ENCODE assay signal across 31 cellular contexts in the genomic region with DNA sequence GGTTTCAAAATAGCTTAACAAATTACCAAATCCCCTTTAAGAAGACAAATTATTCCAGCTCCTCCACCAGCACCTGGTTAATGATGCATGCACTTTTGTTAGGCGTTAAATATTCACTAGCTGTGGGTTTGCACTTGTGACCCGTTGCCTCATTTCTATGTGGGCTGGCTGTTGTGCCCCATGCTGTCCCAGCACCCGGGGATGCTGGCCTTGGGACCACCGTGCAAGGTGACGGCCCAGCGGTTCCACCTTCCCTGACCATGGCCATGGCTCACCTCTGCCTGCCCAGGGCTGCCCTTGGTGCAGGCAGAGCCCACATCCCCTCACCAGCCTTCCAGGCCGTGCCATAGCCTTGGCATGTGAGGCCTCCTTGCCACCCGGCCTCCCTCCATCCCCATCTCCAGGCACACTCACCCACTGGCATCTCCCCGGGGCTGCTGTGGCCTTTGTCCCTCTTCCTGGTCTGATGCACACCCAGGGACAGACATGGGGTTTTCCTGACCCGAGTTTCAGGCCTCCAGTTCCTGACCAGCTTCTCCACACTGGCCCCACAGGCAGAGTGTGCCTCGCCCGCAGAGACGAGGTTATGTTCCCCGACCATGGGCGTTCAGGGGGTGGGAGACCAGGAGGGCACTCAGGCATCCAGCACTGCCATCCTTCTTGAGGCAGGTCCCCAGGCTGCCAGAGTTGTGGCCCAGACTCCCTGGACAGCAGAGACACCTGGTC. TPM values are rescaled to one million over a fixed set of nuclear protein-coding genes. Genes with fewer than 3 reads are reported as not detected.
A peak's percentile ranks its signal among the peaks of the same experiment; 100 is the strongest.
DNase-seq lines count a peak whose midpoint lies in the region; ATAC-seq and TF ChIP-seq lines count a peak whose summit lies in the region.
"Had no signal": no experiment of that assay in that cellular context is flagged by ENCODE, and none has a peak within 500 bp of the region (broad histone marks: within the 10 kb centered on the region; RNA-seq: fewer than 3 reads in every experiment).

No MANE protein-coding gene starts in this region.

- H3K4me1 Mint-ChIP-seq in natural killer cell treated with Interleukin-12 subunit alpha and Interleukin-12 subunit beta and Interleukin-15 and Interleukin-18, amount 100 ng/mL, for 72 hours (ENCODE audit: low read depth in 2 of 2), result no peaks in the 10 kb centered on the region
- peaks cover 0 to 5% of the 10 kb centered on the region in 2 donors for H3K4me1 Mint-ChIP-seq in natural killer cell
- no peaks in the 10 kb centered on the region for H3K4me1 Mint-ChIP-seq in activated T-helper 1 cell treated with anti-CD3 and anti-CD28 coated beads, Interleukin-12 subunit alpha, Interleukin-12 subunit beta, Interleukin-2, Interleukin-4 antibody, amounts not matched to agents 30 ng/mL and 10 ng/mL and 1 ng/mL, durations not matched to agents 14 hours and 24 hours and 36 hours (ENCODE audit: low read depth)
- H3K4me1 Mint-ChIP-seq: immature natural killer cell had no signal

- peaks cover 0 to 14% (median 0%) of the 10 kb centered on the region in 9 donors for H3K27me3 ChIP-seq in heart left ventricle
- no peaks in the 10 kb centered on the region for H3K27me3 ChIP-seq in aorta (ENCODE audit: control insufficient read depth in 1 of 2, insufficient read depth in 2 of 2, low read length in 1 of 2)

- peaks cover 0 to 12% (median 8%) of the 10 kb centered on the region in 12 donors for H3K4me1 ChIP-seq in heart left ventricle
- H3K4me1 ChIP-seq in mucosa of descending colon (ENCODE audit: low read depth), result no peaks in the 10 kb centered on the region
- H3K4me1 ChIP-seq in aorta (ENCODE audit: control insufficient read depth in 1 of 2, insufficient read depth in 2 of 2, low read length in 2 of 2), result no peaks in the 10 kb centered on the region

- peaks cover 0 to 5% of the 10 kb centered on the region in 2 donors for H3K27me3 Mint-ChIP-seq in natural killer cell treated with Interleukin-12 subunit alpha and Interleukin-12 subunit beta and Interleukin-15 and Interleukin-18, amount 100 ng/mL, for 72 hours
- peaks cover 0 to 4% of the 10 kb centered on the region in 2 donors for H3K27me3 Mint-ChIP-seq in natural killer cell (ENCODE audit: low read depth in 2 of 2)
- peaks cover 2% of the 10 kb centered on the region for H3K27me3 Mint-ChIP-seq in activated T-helper 1 cell treated with anti-CD3 and anti-CD28 coated beads, Interleukin-12 subunit alpha, Interleukin-12 subunit beta, Interleukin-2, Interleukin-4 antibody, amounts not matched to agents 30 ng/mL and 10 ng/mL and 1 ng/mL, durations not matched to agents 14 hours and 24 hours and 36 hours (ENCODE audit: insufficient read depth)

- no peak overlapping the region for H3K27ac ChIP-seq in heart left ventricle
- H3K27ac ChIP-seq in aorta (ENCODE audit: low read depth in 1 of 2, low read length in 2 of 2), result no peak overlapping the region
- H3K27ac ChIP-seq: A549, PC-9, tibial artery had no signal

- H3K4me3 Mint-ChIP-seq in natural killer cell treated with Interleukin-12 subunit alpha and Interleukin-12 subunit beta and Interleukin-15 and Interleukin-18, amount 100 ng/mL, for 72 hours, result no peak overlapping the region
- no peak overlapping the region for H3K4me3 Mint-ChIP-seq in natural killer cell
- H3K4me3 Mint-ChIP-seq in activated T-helper 1 cell treated with anti-CD3 and anti-CD28 coated beads, Interleukin-12 subunit alpha, Interleukin-12 subunit beta, Interleukin-2, Interleukin-4 antibody, amounts not matched to agents 30 ng/mL and 10 ng/mL and 1 ng/mL, durations not matched to agents 14 hours and 24 hours and 36 hours, result no peak overlapping the region
- H3K4me3 Mint-ChIP-seq: immature natural killer cell; mesothelial cell of epicardium; naive thymus-derived CD4-positive, alpha-beta T cell had no signal

- no peak overlapping the region for H3K4me3 ChIP-seq in heart left ventricle
- no peak overlapping the region for H3K4me3 ChIP-seq in mucosa of descending colon
- no peak overlapping the region for H3K4me3 ChIP-seq in aorta (ENCODE audit: low read length in 2 of 2)
- H3K4me3 ChIP-seq: A549, PC-9, tibial artery had no signal

- no peak for TF ChIP-seq POLR2A in heart left ventricle (IDR thresholded peaks at IDR 0.05)

- TF ChIP-seq CTCF in natural killer cell (IDR thresholded peaks at IDR 0.05), result no peak
- no peak for TF ChIP-seq CTCF in heart left ventricle (IDR thresholded peaks at IDR 0.05)
- no peak for TF ChIP-seq CTCF in mucosa of descending colon (IDR thresholded peaks at IDR 0.05)

- no peak for ATAC-seq in natural killer cell treated with Interleukin-12 subunit alpha and Interleukin-12 subunit beta and Interleukin-15 and Interleukin-18, amount 100 ng/mL, for 72 hours
- ATAC-seq in natural killer cell (no peak), heart left ventricle (no peak), mucosa of descending colon (no peak), aorta (ENCODE audit: low FRiP score) (no peak), HG03039 (IDR thresholded peaks at IDR 0.05; ENCODE audit: unreplicated experiment) (no peak), HG03354 (IDR thresholded peaks at IDR 0.05; ENCODE audit: poor library complexity, severe bottlenecking, unreplicated experiment) (no peak)
- ATAC-seq: A549; naive thymus-derived CD4-positive, alpha-beta T cell had no signal

- WGBS in heart left ventricle, 4 donors, result 86 to 96% (median 89%) methylated on average over 13 to 15 of the region's 15 CpGs
- 83 to 86% methylated on average over 15 of the region's 15 CpGs for WGBS in aorta, 2 donors

- H3K27ac Mint-ChIP-seq in natural killer cell treated with Interleukin-12 subunit alpha and Interleukin-12 subunit beta and Interleukin-15 and Interleukin-18, amount 100 ng/mL, for 72 hours, result no peak overlapping the region
- H3K27ac Mint-ChIP-seq in natural killer cell, result no peak overlapping the region
- no peak overlapping the region for H3K27ac Mint-ChIP-seq in activated T-helper 1 cell treated with anti-CD3 and anti-CD28 coated beads, Interleukin-12 subunit alpha, Interleukin-12 subunit beta, Interleukin-2, Interleukin-4 antibody, amounts not matched to agents 30 ng/mL and 10 ng/mL and 1 ng/mL, durations not matched to agents 14 hours and 24 hours and 36 hours
- H3K27ac Mint-ChIP-seq: immature natural killer cell, mesothelial cell of epicardium had no signal

- H3K36me3 ChIP-seq in heart left ventricle, result no peaks in the 10 kb centered on the region
- H3K36me3 ChIP-seq in mucosa of descending colon (ENCODE audit: low read depth), result no peaks in the 10 kb centered on the region
- H3K36me3 ChIP-seq in aorta (ENCODE audit: control insufficient read depth in 1 of 2, insufficient read depth in 2 of 2, low read length in 1 of 2), result no peaks in the 10 kb centered on the region
- H3K36me3 ChIP-seq: tibial artery had no signal

- H3K36me3 Mint-ChIP-seq in natural killer cell treated with Interleukin-12 subunit alpha and Interleukin-12 subunit beta and Interleukin-15 and Interleukin-18, amount 100 ng/mL, for 72 hours, result no peaks in the 10 kb centered on the region
- no peaks in the 10 kb centered on the region for H3K36me3 Mint-ChIP-seq in natural killer cell
- H3K36me3 Mint-ChIP-seq in activated T-helper 1 cell treated with anti-CD3 and anti-CD28 coated beads, Interleukin-12 subunit alpha, Interleukin-12 subunit beta, Interleukin-2, Interleukin-4 antibody, amounts not matched to agents 30 ng/mL and 10 ng/mL and 1 ng/mL, durations not matched to agents 14 hours and 24 hours and 36 hours (ENCODE audit: low read depth), result no peaks in the 10 kb centered on the region
- H3K36me3 Mint-ChIP-seq: immature natural killer cell; mesothelial cell of epicardium; naive thymus-derived CD4-positive, alpha-beta T cell had no signal

- intact Hi-C loops in natural killer cell (cut with micrococcal nuclease), result no loop called here
- intact Hi-C loops in heart left ventricle (cut with DNase I), result loop anchor here in 1 of 10 donors (5.0 kb wide), 1 partner anchor 482 kb away; no protein-coding TSS in a partner anchor
- intact Hi-C loops in mucosa of descending colon (cut with DNase I, micrococcal nuclease), result no loop called here
- intact Hi-C loops in aorta (cut with DNase I), result no loop called here
- intact Hi-C loops in activated T-helper 1 cell treated with anti-CD3 and anti-CD28 coated beads, Interleukin-12 subunit alpha, Interleukin-12 subunit beta, Interleukin-2, Interleukin-4 antibody, amounts not matched to agents 30 ng/mL and 10 ng/mL and 1 ng/mL, durations not matched to agents 14 hours and 24 hours and 36 hours (cut with micrococcal nuclease), result no loop called here

- peak; percentile 45 for DNase-seq in natural killer cell treated with Interleukin-12 subunit alpha and Interleukin-12 subunit beta and Interleukin-15 and Interleukin-18, amount 100 ng/mL, for 72 hours (ENCODE audit: low spot score)
- DNase-seq in natural killer cell (no peak), heart left ventricle (peak in 4 of 5 donors; percentile 11 to 51 (median 19)), mucosa of descending colon (peak in 2 of 3 donors; percentile 11 to 50), aorta (peak; percentile 29 to 59)
- no peak for DNase-seq in activated T-helper 1 cell treated with anti-CD3 and anti-CD28 coated beads, Interleukin-12 subunit alpha, Interleukin-12 subunit beta, Interleukin-2, Interleukin-4 antibody, amounts not matched to agents 30 ng/mL and 10 ng/mL and 1 ng/mL, durations not matched to agents 14 hours and 24 hours and 36 hours (ENCODE audit: low spot score)
- DNase-seq: activated CD4-positive, alpha-beta T cell treated with anti-CD3 and anti-CD28 coated beads for 4 hours; activated T-cell treated with anti-CD3 and anti-CD28 coated beads, Interleukin-2, amount 50 U/mL, for 48 hours; AML-193; caudate nucleus; cortex of kidney; DMS53; effector memory CD4-positive, alpha-beta T cell; immature natural killer cell; naive thymus-derived CD4-positive, alpha-beta T cell; NCI-H1436; NCI-H2081 treated with DMSO at 0.1 percent for 48 hours; NCI-H2227 treated with DMSO at 0.1 percent for 48 hours; NCI-H526 treated with DMSO at 0.1 percent for 48 hours; NK-92 treated with Interleukin-12 subunit alpha and Interleukin-12 subunit beta, amount 100 ng/mL, for 24 hours; PC-9; SIG-M5; stimulated activated CD4-positive, alpha-beta T cell treated with anti-CD3 and anti-CD28 coated beads, Interleukin-4, amount 100 ng/mL, for 1 hour had no signal

- H3K9me3 ChIP-seq in heart left ventricle (no peaks in the 10 kb centered on the region), mucosa of descending colon (no peaks in the 10 kb centered on the region), aorta (ENCODE audit: control insufficient read depth, low read length) (no peaks in the 10 kb centered on the region)
- H3K9me3 ChIP-seq: A549, tibial artery had no signal

- no peaks in the 10 kb centered on the region for H3K9me3 Mint-ChIP-seq in natural killer cell treated with Interleukin-12 subunit alpha and Interleukin-12 subunit beta and Interleukin-15 and Interleukin-18, amount 100 ng/mL, for 72 hours
- H3K9me3 Mint-ChIP-seq in natural killer cell, result no peaks in the 10 kb centered on the region
- H3K9me3 Mint-ChIP-seq in activated T-helper 1 cell treated with anti-CD3 and anti-CD28 coated beads, Interleukin-12 subunit alpha, Interleukin-12 subunit beta, Interleukin-2, Interleukin-4 antibody, amounts not matched to agents 30 ng/mL and 10 ng/mL and 1 ng/mL, durations not matched to agents 14 hours and 24 hours and 36 hours, result no peaks in the 10 kb centered on the region
- H3K9me3 Mint-ChIP-seq: immature natural killer cell; mesothelial cell of epicardium; naive thymus-derived CD4-positive, alpha-beta T cell had no signal

RNA-seq across cellular contexts. Expression of gene C14orf180, which starts 20.4 kb away (rescaled TPM):
- total RNA-seq in natural killer cell treated with Interleukin-12 subunit alpha and Interleukin-12 subunit beta and Interleukin-15 and Interleukin-18, amount 100 ng/mL, for 72 hours, result not detected
- total RNA-seq in natural killer cell (not detected), heart left ventricle (100 to 1,000 TPM in 2 of 9 donors, 10 to 100 TPM in 7; 25.5 to 170 (median 75.3) TPM), mucosa of descending colon (under 1 TPM; 0.19 to 0.61 (median 0.54) TPM), aorta (1 to 10 TPM in 1 of 2 donors, under 1 TPM in 1; 0.68 to 1.3 TPM)
- polyA plus RNA-seq in heart left ventricle (100 to 1,000 TPM in 1 of 2 donors, 10 to 100 TPM in 1; 11.1 to 121 TPM), aorta (under 1 TPM in 1 of 2 donors, not detected in 1; 0.50 TPM)
- not detected in 2 replicates for total RNA-seq in activated T-helper 1 cell treated with anti-CD3 and anti-CD28 coated beads, Interleukin-12 subunit alpha, Interleukin-12 subunit beta, Interleukin-2, Interleukin-4 antibody, amounts not matched to agents 30 ng/mL and 10 ng/mL and 1 ng/mL, durations not matched to agents 14 hours and 24 hours and 36 hours
- total RNA-seq: astrocyte; epithelial cell of proximal tubule; naive thymus-derived CD4-positive, alpha-beta T cell; PC-9 had no signal
- polyA plus RNA-seq: A549; immature natural killer cell; naive thymus-derived CD4-positive, alpha-beta T cell had no signal

RNA-seq across cellular contexts. Expression of gene TMEM179, which starts 45.4 kb away (rescaled TPM):
- total RNA-seq in natural killer cell treated with Interleukin-12 subunit alpha and Interleukin-12 subunit beta and Interleukin-15 and Interleukin-18, amount 100 ng/mL, for 72 hours, result under 1 TPM; 0.48 to 0.84 TPM
- not detected for total RNA-seq in natural killer cell
- 1 to 10 TPM in 1 of 9 donors, under 1 TPM in 4, not detected in 4; 0.25 to 1.1 (median 0.40) TPM for total RNA-seq in heart left ventricle
- polyA plus RNA-seq in heart left ventricle, result under 1 TPM; 0.15 to 0.61 TPM
- total RNA-seq in mucosa of descending colon, result 1 to 10 TPM in 1 of 3 donors, under 1 TPM in 2; 0.64 to 8.4 (median 0.82) TPM
- total RNA-seq in aorta, result not detected
- polyA plus RNA-seq in aorta, result not detected
- total RNA-seq in activated T-helper 1 cell treated with anti-CD3 and anti-CD28 coated beads, Interleukin-12 subunit alpha, Interleukin-12 subunit beta, Interleukin-2, Interleukin-4 antibody, amounts not matched to agents 30 ng/mL and 10 ng/mL and 1 ng/mL, durations not matched to agents 14 hours and 24 hours and 36 hours, result 0.12 and 0.36 TPM in 2 replicates
- total RNA-seq: epithelial cell of proximal tubule, omental fat pad, PC-9 had no signal
- polyA plus RNA-seq: immature natural killer cell; naive thymus-derived CD4-positive, alpha-beta T cell had no signal

Comparison
In these comparisons a context has a peak if more than half of its experiments do, and no peak if none do; other contexts are left out.
1. DNase-seq: peak in natural killer cell treated with Interleukin-12 subunit alpha and Interleukin-12 subunit beta and Interleukin-15 and Interleukin-18, amount 100 ng/mL, for 72 hours (single experiment), heart left ventricle (4 of 5), mucosa of descending colon (2 of 3) and aorta (2 of 2); none in natural killer cell (single experiment) and activated T-helper 1 cell treated with anti-CD3 and anti-CD28 coated beads, Interleukin-12 subunit alpha, Interleukin-12 subunit beta, Interleukin-2, Interleukin-4 antibody, amounts not matched to agents 30 ng/mL and 10 ng/mL and 1 ng/mL, durations not matched to agents 14 hours and 24 hours and 36 hours (single experiment).
2. RNA of gene C14orf180, which starts 20.4 kb away (total RNA-seq): 25.5 to 170 TPM in heart left ventricle; 0.68 to 1.3 TPM in aorta, 0.19 to 0.61 TPM in mucosa of descending colon, not detected in natural killer cell treated with Interleukin-12 subunit alpha and Interleukin-12 subunit beta and Interleukin-15 and Interleukin-18, amount 100 ng/mL, for 72 hours, not detected in natural killer cell and not detected in activated T-helper 1 cell treated with anti-CD3 and anti-CD28 coated beads, Interleukin-12 subunit alpha, Interleukin-12 subunit beta, Interleukin-2, Interleukin-4 antibody, amounts not matched to agents 30 ng/mL and 10 ng/mL and 1 ng/mL, durations not matched to agents 14 hours and 24 hours and 36 hours; every median in the first group is over 10 times any median in the second.